16 cellular contexts compared by ENCODE assay signal in genomic region chr15:83992356-83993031, GRCh38.
DNase-seq lines count a peak whose midpoint lies in the region; ATAC-seq and FAIRE-seq lines count a peak whose summit lies in the region.
"Had no signal": no experiment of that assay in that cellular context is flagged by ENCODE, and none has a peak within 500 bp of the region (broad histone marks: within the 10 kb centered on the region; RNA-seq: fewer than 3 reads in every experiment).

No MANE protein-coding gene starts in this region.

- ATAC-seq in GM19468 (IDR thresholded peaks at IDR 0.05; ENCODE audit: extremely low read depth, unreplicated experiment) = peak; percentile 30
- peak; percentile 63 for ATAC-seq in HG02938 (IDR thresholded peaks at IDR 0.05; ENCODE audit: unreplicated experiment)
- ATAC-seq in HG03575 (IDR thresholded peaks at IDR 0.05; ENCODE audit: extremely low read depth, insufficient number of reproducible peaks, low FRiP score, unreplicated experiment) = peak; percentile 44
- no peak for ATAC-seq in GM18517 (IDR thresholded peaks at IDR 0.05; ENCODE audit: unreplicated experiment)
- ATAC-seq: heart right ventricle, left colon, psoas muscle had no signal

- FAIRE-seq in GM18507 (lab: Jason Lieb, UNC) = peak; percentile 87
- FAIRE-seq: colon had no signal

- no peak for DNase-seq in GM18507 (ENCODE audit: extremely low spot score, insufficient read length, low read depth)
- no peak for DNase-seq in C1 segment of cervical spinal cord (lab: John Stamatoyannopoulos, UW)
- DNase-seq in KG1 (lab: John Stamatoyannopoulos, UW) = no peak
- no peak for DNase-seq in HuH-7 (ENCODE audit: low spot score)
- DNase-seq: activated CD4-positive, alpha-beta T cell treated with anti-CD3 and anti-CD28 coated beads for 1 hour; activated T-cell treated with anti-CD3 and anti-CD28 coated beads, Interleukin-2, amount 50 U/mL, for 1 hour; heart right ventricle; left colon; MV-4-11; psoas muscle; uterus had no signal
